ENCODE assay signal across 1 cellular context in genomic region chr2:187297806-187298205, GRCh38.
TF ChIP-seq lines count a peak whose summit lies in the region.

No MANE protein-coding gene starts in this region.

TF ChIP-seq in GM23338, 12 proteins besides CTCF, POLR2A, EP300 and RAD21 (continued from another document):
- TF ChIP-seq, protein P1, sequence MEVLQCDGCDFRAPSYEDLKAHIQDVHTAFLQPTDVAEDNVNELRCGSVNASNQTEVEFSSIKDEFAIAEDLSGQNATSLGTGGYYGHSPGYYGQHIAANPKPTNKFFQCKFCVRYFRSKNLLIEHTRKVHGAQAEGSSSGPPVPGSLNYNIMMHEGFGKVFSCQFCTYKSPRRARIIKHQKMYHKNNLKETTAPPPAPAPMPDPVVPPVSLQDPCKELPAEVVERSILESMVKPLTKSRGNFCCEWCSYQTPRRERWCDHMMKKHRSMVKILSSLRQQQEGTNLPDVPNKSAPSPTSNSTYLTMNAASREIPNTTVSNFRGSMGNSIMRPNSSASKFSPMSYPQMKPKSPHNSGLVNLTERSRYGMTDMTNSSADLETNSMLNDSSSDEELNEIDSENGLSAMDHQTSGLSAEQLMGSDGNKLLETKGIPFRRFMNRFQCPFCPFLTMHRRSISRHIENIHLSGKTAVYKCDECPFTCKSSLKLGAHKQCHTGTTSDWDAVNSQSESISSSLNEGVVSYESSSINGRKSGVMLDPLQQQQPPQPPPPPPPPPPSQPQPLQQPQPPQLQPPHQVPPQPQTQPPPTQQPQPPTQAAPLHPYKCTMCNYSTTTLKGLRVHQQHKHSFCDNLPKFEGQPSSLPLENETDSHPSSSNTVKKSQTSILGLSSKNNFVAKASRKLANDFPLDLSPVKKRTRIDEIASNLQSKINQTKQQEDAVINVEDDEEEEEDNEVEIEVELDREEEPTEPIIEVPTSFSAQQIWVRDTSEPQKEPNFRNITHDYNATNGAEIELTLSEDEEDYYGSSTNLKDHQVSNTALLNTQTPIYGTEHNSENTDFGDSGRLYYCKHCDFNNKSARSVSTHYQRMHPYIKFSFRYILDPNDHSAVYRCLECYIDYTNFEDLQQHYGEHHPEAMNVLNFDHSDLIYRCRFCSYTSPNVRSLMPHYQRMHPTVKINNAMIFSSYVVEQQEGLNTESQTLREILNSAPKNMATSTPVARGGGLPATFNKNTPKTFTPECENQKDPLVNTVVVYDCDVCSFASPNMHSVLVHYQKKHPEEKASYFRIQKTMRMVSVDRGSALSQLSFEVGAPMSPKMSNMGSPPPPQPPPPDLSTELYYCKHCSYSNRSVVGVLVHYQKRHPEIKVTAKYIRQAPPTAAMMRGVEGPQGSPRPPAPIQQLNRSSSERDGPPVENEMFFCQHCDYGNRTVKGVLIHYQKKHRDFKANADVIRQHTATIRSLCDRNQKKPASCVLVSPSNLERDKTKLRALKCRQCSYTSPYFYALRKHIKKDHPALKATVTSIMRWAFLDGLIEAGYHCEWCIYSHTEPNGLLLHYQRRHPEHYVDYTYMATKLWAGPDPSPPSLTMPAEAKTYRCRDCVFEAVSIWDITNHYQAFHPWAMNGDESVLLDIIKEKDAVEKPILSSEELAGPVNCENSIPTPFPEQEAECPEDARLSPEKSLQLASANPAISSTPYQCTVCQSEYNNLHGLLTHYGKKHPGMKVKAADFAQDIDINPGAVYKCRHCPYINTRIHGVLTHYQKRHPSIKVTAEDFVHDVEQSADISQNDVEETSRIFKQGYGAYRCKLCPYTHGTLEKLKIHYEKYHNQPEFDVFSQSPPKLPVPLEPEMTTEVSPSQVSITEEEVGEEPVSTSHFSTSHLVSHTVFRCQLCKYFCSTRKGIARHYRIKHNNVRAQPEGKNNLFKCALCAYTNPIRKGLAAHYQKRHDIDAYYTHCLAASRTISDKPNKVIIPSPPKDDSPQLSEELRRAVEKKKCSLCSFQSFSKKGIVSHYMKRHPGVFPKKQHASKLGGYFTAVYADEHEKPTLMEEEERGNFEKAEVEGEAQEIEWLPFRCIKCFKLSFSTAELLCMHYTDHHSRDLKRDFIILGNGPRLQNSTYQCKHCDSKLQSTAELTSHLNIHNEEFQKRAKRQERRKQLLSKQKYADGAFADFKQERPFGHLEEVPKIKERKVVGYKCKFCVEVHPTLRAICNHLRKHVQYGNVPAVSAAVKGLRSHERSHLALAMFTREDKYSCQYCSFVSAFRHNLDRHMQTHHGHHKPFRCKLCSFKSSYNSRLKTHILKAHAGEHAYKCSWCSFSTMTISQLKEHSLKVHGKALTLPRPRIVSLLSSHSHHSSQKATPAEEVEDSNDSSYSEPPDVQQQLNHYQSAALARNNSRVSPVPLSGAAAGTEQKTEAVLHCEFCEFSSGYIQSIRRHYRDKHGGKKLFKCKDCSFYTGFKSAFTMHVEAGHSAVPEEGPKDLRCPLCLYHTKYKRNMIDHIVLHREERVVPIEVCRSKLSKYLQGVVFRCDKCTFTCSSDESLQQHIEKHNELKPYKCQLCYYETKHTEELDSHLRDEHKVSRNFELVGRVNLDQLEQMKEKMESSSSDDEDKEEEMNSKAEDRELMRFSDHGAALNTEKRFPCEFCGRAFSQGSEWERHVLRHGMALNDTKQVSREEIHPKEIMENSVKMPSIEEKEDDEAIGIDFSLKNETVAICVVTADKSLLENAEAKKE (CRISPR knock-in tag; IDR thresholded peaks at IDR 0.05) = no peak
- no peak for TF ChIP-seq STAT1 (IDR thresholded peaks at IDR 0.05; ENCODE audit: unreplicated experiment)
- no peak for TF ChIP-seq NANOG (IDR thresholded peaks at IDR 0.05; ENCODE audit: borderline replicate concordance)
- TF ChIP-seq ZNF331 (CRISPR knock-in tag; IDR thresholded peaks at IDR 0.05; ENCODE audit: low read depth) = no peak
- TF ChIP-seq, protein P2, sequence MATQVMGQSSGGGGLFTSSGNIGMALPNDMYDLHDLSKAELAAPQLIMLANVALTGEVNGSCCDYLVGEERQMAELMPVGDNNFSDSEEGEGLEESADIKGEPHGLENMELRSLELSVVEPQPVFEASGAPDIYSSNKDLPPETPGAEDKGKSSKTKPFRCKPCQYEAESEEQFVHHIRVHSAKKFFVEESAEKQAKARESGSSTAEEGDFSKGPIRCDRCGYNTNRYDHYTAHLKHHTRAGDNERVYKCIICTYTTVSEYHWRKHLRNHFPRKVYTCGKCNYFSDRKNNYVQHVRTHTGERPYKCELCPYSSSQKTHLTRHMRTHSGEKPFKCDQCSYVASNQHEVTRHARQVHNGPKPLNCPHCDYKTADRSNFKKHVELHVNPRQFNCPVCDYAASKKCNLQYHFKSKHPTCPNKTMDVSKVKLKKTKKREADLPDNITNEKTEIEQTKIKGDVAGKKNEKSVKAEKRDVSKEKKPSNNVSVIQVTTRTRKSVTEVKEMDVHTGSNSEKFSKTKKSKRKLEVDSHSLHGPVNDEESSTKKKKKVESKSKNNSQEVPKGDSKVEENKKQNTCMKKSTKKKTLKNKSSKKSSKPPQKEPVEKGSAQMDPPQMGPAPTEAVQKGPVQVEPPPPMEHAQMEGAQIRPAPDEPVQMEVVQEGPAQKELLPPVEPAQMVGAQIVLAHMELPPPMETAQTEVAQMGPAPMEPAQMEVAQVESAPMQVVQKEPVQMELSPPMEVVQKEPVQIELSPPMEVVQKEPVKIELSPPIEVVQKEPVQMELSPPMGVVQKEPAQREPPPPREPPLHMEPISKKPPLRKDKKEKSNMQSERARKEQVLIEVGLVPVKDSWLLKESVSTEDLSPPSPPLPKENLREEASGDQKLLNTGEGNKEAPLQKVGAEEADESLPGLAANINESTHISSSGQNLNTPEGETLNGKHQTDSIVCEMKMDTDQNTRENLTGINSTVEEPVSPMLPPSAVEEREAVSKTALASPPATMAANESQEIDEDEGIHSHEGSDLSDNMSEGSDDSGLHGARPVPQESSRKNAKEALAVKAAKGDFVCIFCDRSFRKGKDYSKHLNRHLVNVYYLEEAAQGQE (IDR thresholded peaks at IDR 0.05; ENCODE audit: unreplicated experiment) = no peak
- no peak for TF ChIP-seq ETS1 (IDR thresholded peaks at IDR 0.05)
